In the genomic region with DNA sequence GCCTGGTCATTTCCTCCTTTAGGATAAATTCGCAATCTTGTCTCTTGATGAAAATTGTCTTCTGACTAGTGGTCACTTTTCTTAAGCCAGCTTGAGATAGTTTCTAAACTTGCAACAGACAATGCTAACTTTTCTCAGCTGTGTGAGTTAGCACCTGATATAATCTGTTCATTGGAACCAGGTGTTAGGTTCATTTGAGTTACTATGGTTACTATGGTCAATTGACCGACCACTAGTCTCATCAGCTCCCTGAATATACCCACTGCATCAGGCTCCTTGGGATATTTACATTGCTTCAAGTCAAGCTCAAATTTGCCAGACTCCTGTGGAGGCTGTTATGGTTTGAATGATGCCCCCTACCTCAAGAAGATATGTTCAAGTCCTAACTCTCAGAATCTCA, we compare ENCODE assay signal across 34 cellular contexts.
"Had no signal": no experiment of that assay in that cellular context is flagged by ENCODE, and none has a peak within 500 bp of the region (broad histone marks: within the 10 kb centered on the region; RNA-seq: fewer than 3 reads in every experiment).

No MANE protein-coding gene starts in this region.

- FAIRE-seq: astrocyte, bronchial epithelial cell had no signal

- DNase-seq: activated B cell treated with CpG ODN at 0.5 μM for 24 hours; activated CD4-positive, alpha-beta memory T cell treated with anti-CD3 and anti-CD28 coated beads for 36 hours; activated CD4-positive, alpha-beta T cell treated with anti-CD3 and anti-CD28 coated beads for 48 hours; activated CD8-positive, alpha-beta memory T cell treated with anti-CD3 and anti-CD28 coated beads, Interleukin-2, amount 10 ng/mL, durations not matched to agents 7 days and 5 days; activated CD8-positive, alpha-beta memory T cell treated with anti-CD3 and anti-CD28 coated beads, Interleukin-2, amount 50 U/mL, for 4 hours; activated CD8-positive, alpha-beta T cell treated with anti-CD3 and anti-CD28 coated beads, Interleukin-2, amount 10 ng/mL, durations not matched to agents 7 days and 5 days; activated effector memory CD4-positive, alpha-beta T cell treated with anti-CD3 and anti-CD28 coated beads, Interleukin-2, amount 50 U/mL, for 16 hours; activated naive CD4-positive, alpha-beta T cell treated with anti-CD3 and anti-CD28 coated beads, Interleukin-2, amount 10 ng/mL, durations not matched to agents 7 days and 5 days; activated naive CD8-positive, alpha-beta T cell treated with anti-CD3 and anti-CD28 coated beads, Interleukin-2, amount 10 ng/mL, durations not matched to agents 7 days and 5 days; activated T-cell treated with anti-CD3 and anti-CD28 coated beads, Interleukin-2, amount 50 U/mL, for 1 hour; activated T-cell treated with anti-CD3 and anti-CD28 coated beads, Interleukin-2, amount 50 U/mL, for 48 hours; anterior cingulate cortex; brain microvascular endothelial cell; dorsolateral prefrontal cortex; effector memory CD4-positive, alpha-beta T cell; erythroblast; foreskin keratinocyte; gastrocnemius medialis; glutamatergic neuron; heart left ventricle; T-helper 17 cell; T1000; WERI-Rb-1 had no signal

- H3K27ac Mint-ChIP-seq: activated B cell treated with CpG ODN at 0.5 μM for 24 hours; activated CD4-positive, alpha-beta memory T cell treated with anti-CD3 and anti-CD28 coated beads for 36 hours; activated CD8-positive, alpha-beta memory T cell treated with anti-CD3 and anti-CD28 coated beads, Interleukin-2, amount 10 ng/mL, durations not matched to agents 7 days and 5 days; activated CD8-positive, alpha-beta T cell treated with anti-CD3 and anti-CD28 coated beads, Interleukin-2, amount 10 ng/mL, durations not matched to agents 7 days and 5 days; activated naive CD4-positive, alpha-beta T cell treated with anti-CD3 and anti-CD28 coated beads, Interleukin-2, amount 10 ng/mL, durations not matched to agents 7 days and 5 days; activated naive CD4-positive, alpha-beta T cell treated with anti-CD3 and anti-CD28 coated beads, Interleukin-2, amount 50 U/mL, for 72 hours; activated naive CD8-positive, alpha-beta T cell treated with anti-CD3 and anti-CD28 coated beads, Interleukin-2, amount 10 ng/mL, durations not matched to agents 7 days and 5 days; activated T-helper 1 cell treated with anti-CD3 and anti-CD28 coated beads, Interleukin-12 subunit alpha, Interleukin-12 subunit beta, Interleukin-2, Interleukin-4 antibody, amounts not matched to agents 30 ng/mL and 10 ng/mL and 1 ng/mL, durations not matched to agents 14 hours and 24 hours and 36 hours; activated T-helper 2 cell treated with anti-CD3 and anti-CD28 coated beads, Interferon-gamma antibody, Interleukin-2, Interleukin-4, amounts not matched to agents 10 μg/mL and 5 μg/mL and 100 μg/mL, durations not matched to agents 14 hours and 24 hours and 36 hours; dendritic cell treated with granulocyte-macrophage colony-stimulating factor and Interleukin-4, amounts not matched to agents 40 ng/mL and 50 ng/mL, for 4 days; T-helper 17 cell; T-helper 2 cell treated with Interferon-gamma antibody and Interleukin-4, amounts not matched to agents 5 μg/mL and 100 μg/mL, for 36 hours had no signal

- H3K27ac ChIP-seq: brain microvascular endothelial cell, coronary artery, dorsolateral prefrontal cortex, esophagus muscularis mucosa, foreskin keratinocyte, gastrocnemius medialis, heart left ventricle, WERI-Rb-1 had no signal

- H3K9me3 ChIP-seq: esophagus muscularis mucosa, gastrocnemius medialis, heart left ventricle had no signal

- H3K36me3 ChIP-seq: brain microvascular endothelial cell, esophagus muscularis mucosa, gastrocnemius medialis, heart left ventricle, WERI-Rb-1 had no signal

- H3K27me3 ChIP-seq: dorsolateral prefrontal cortex, esophagus muscularis mucosa had no signal

- H3K27me3 Mint-ChIP-seq: activated CD4-positive, alpha-beta memory T cell treated with anti-CD3 and anti-CD28 coated beads for 36 hours; central memory CD8-positive, alpha-beta T cell; dendritic cell treated with granulocyte-macrophage colony-stimulating factor and Interleukin-4, amounts not matched to agents 40 ng/mL and 50 ng/mL, for 4 days had no signal

- H3K4me3 ChIP-seq: coronary artery, dorsolateral prefrontal cortex, esophagus muscularis mucosa, gastrocnemius medialis, heart left ventricle had no signal

- H3K36me3 Mint-ChIP-seq: activated CD4-positive, alpha-beta memory T cell treated with anti-CD3 and anti-CD28 coated beads for 36 hours; activated CD8-positive, alpha-beta memory T cell treated with anti-CD3 and anti-CD28 coated beads, Interleukin-2, amount 10 ng/mL, durations not matched to agents 7 days and 5 days; activated naive CD4-positive, alpha-beta T cell treated with anti-CD3 and anti-CD28 coated beads, Interleukin-2, amount 10 ng/mL, durations not matched to agents 7 days and 5 days; activated naive CD8-positive, alpha-beta T cell treated with anti-CD3 and anti-CD28 coated beads, Interleukin-2, amount 10 ng/mL, durations not matched to agents 7 days and 5 days had no signal

- H3K4me3 Mint-ChIP-seq: activated B cell treated with CpG ODN at 0.5 μM for 24 hours; activated CD4-positive, alpha-beta memory T cell treated with anti-CD3 and anti-CD28 coated beads for 36 hours; activated CD8-positive, alpha-beta memory T cell treated with anti-CD3 and anti-CD28 coated beads, Interleukin-2, amount 10 ng/mL, durations not matched to agents 7 days and 5 days; activated CD8-positive, alpha-beta T cell treated with anti-CD3 and anti-CD28 coated beads, Interleukin-2, amount 10 ng/mL, durations not matched to agents 7 days and 5 days; activated naive CD4-positive, alpha-beta T cell treated with anti-CD3 and anti-CD28 coated beads, Interleukin-2, amount 10 ng/mL, durations not matched to agents 7 days and 5 days; activated naive CD8-positive, alpha-beta T cell treated with anti-CD3 and anti-CD28 coated beads, Interleukin-2, amount 10 ng/mL, durations not matched to agents 7 days and 5 days; activated T-helper 1 cell treated with anti-CD3 and anti-CD28 coated beads, Interleukin-12 subunit alpha, Interleukin-12 subunit beta, Interleukin-2, Interleukin-4 antibody, amounts not matched to agents 30 ng/mL and 10 ng/mL and 1 ng/mL, durations not matched to agents 14 hours and 24 hours and 36 hours; central memory CD8-positive, alpha-beta T cell; dendritic cell treated with granulocyte-macrophage colony-stimulating factor and Interleukin-4, amounts not matched to agents 40 ng/mL and 50 ng/mL, for 4 days; T-helper 17 cell; T-helper 2 cell treated with Interferon-gamma antibody and Interleukin-4, amounts not matched to agents 5 μg/mL and 100 μg/mL, for 36 hours had no signal

- ATAC-seq: activated CD4-positive, CD25-positive, alpha-beta regulatory T cell treated with anti-CD3 and anti-CD28 coated beads, Interleukin-2, amount 50 U/mL, for 24 hours; activated CD8-positive, alpha-beta memory T cell treated with anti-CD3 and anti-CD28 coated beads, Interleukin-2, amount 10 ng/mL, durations not matched to agents 7 days and 5 days; activated CD8-positive, alpha-beta T cell treated with anti-CD3 and anti-CD28 coated beads, Interleukin-2, amount 10 ng/mL, durations not matched to agents 7 days and 5 days; activated naive CD4-positive, alpha-beta T cell treated with anti-CD3 and anti-CD28 coated beads, Interleukin-2, amount 50 U/mL, for 72 hours; foreskin keratinocyte; gastrocnemius medialis; heart left ventricle; T-helper 17 cell had no signal

- H3K9me3 Mint-ChIP-seq: activated B cell treated with CpG ODN at 0.5 μM for 24 hours; activated CD4-positive, alpha-beta memory T cell treated with anti-CD3 and anti-CD28 coated beads for 36 hours; activated naive CD4-positive, alpha-beta T cell treated with anti-CD3 and anti-CD28 coated beads, Interleukin-2, amount 10 ng/mL, durations not matched to agents 7 days and 5 days; activated T-helper 1 cell treated with anti-CD3 and anti-CD28 coated beads, Interleukin-12 subunit alpha, Interleukin-12 subunit beta, Interleukin-2, Interleukin-4 antibody, amounts not matched to agents 30 ng/mL and 10 ng/mL and 1 ng/mL, durations not matched to agents 14 hours and 24 hours and 36 hours; activated T-helper 2 cell treated with anti-CD3 and anti-CD28 coated beads, Interferon-gamma antibody, Interleukin-2, Interleukin-4, amounts not matched to agents 10 μg/mL and 5 μg/mL and 100 μg/mL, durations not matched to agents 14 hours and 24 hours and 36 hours; central memory CD8-positive, alpha-beta T cell; dendritic cell treated with granulocyte-macrophage colony-stimulating factor and Interleukin-4, amounts not matched to agents 40 ng/mL and 50 ng/mL, for 4 days; T-helper 2 cell treated with Interferon-gamma antibody and Interleukin-4, amounts not matched to agents 5 μg/mL and 100 μg/mL, for 36 hours had no signal

- H3K4me1 Mint-ChIP-seq: activated CD8-positive, alpha-beta memory T cell treated with anti-CD3 and anti-CD28 coated beads, Interleukin-2, amount 10 ng/mL, durations not matched to agents 7 days and 5 days; activated naive CD8-positive, alpha-beta T cell treated with anti-CD3 and anti-CD28 coated beads, Interleukin-2, amount 10 ng/mL, durations not matched to agents 7 days and 5 days; central memory CD8-positive, alpha-beta T cell had no signal

- H3K4me1 ChIP-seq: foreskin keratinocyte, gastrocnemius medialis had no signal
